Comparison of ENCODE assay signal across 17 cellular contexts in genomic region chr2:79223539-79223938, GRCh38.
DNase-seq lines count a peak whose midpoint lies in the region; ATAC-seq and TF ChIP-seq lines count a peak whose summit lies in the region.
"Had no signal": no experiment of that assay in that cellular context is flagged by ENCODE, and none has a peak within 500 bp of the region (broad histone marks: within the 10 kb centered on the region; RNA-seq: fewer than 3 reads in every experiment).

No MANE protein-coding gene starts in this region.

- no peak for ATAC-seq in HG02938 (IDR thresholded peaks at IDR 0.05; ENCODE audit: unreplicated experiment)
- ATAC-seq: left lung had no signal

- H4K5ac ChIP-seq in mesendoderm (ENCODE audit: low read length) = no peak overlapping the region

- no peak overlapping the region for H2AK5ac ChIP-seq in mesendoderm (ENCODE audit: low read length)

- no peak overlapping the region for H2BK15ac ChIP-seq in mesendoderm (replicated peaks; ENCODE audit: low read depth)

- H3K79me1 ChIP-seq in mesendoderm (ENCODE audit: low read length) = no peaks in the 10 kb centered on the region

- no peak overlapping the region for H3K23ac ChIP-seq in mesendoderm (ENCODE audit: low read length)

- H3K18ac ChIP-seq in mesendoderm (ENCODE audit: low read length) = no peak overlapping the region

- TF ChIP-seq CTCF in LNCaP clone FGC (IDR thresholded peaks at IDR 0.05; ENCODE audit: control insufficient read depth, extremely low read depth, insufficient read depth) (peak; percentile 58), kidney epithelial cell (IDR thresholded peaks at IDR 0.05; ENCODE audit: insufficient read depth, low read length, poor library complexity, severe bottlenecking) (peak; percentile 7)

- H3K79me2 ChIP-seq in mesendoderm (ENCODE audit: control insufficient read depth, insufficient read depth, low read length) = no peaks in the 10 kb centered on the region

- H3K36me3 ChIP-seq in kidney epithelial cell (ENCODE audit: control insufficient read depth, insufficient read depth, low read length) = no peaks in the 10 kb centered on the region
- no peaks in the 10 kb centered on the region for H3K36me3 ChIP-seq in mesendoderm (ENCODE audit: control insufficient read depth, insufficient read depth, low read length)
- H3K36me3 ChIP-seq: colonic mucosa, left lung, tibial artery had no signal

- no peak overlapping the region for H2BK120ac ChIP-seq in mesendoderm (ENCODE audit: low read depth, low read length)

- H3K4me1 ChIP-seq in mesendoderm (ENCODE audit: control insufficient read depth, low read depth, low read length) = no peaks in the 10 kb centered on the region
- H3K4me1 ChIP-seq: colonic mucosa, left lung, tibial artery had no signal

- no peaks in the 10 kb centered on the region for H3K27me3 ChIP-seq in kidney epithelial cell (ENCODE audit: control insufficient read depth, insufficient read depth, low read length)
- H3K27me3 ChIP-seq in mesendoderm (ENCODE audit: insufficient read depth, low read length, poor library complexity) = no peaks in the 10 kb centered on the region
- H3K27me3 ChIP-seq: colonic mucosa, left lung, tibial artery had no signal

- H3K4ac ChIP-seq in mesendoderm (ENCODE audit: low read depth, low read length) = no peak overlapping the region

- no peak overlapping the region for H3K4me2 ChIP-seq in mesendoderm (ENCODE audit: low read length)

- H4K8ac ChIP-seq in mesendoderm (ENCODE audit: low read depth, low read length) = no peak overlapping the region

- H3K27ac ChIP-seq in mesendoderm (ENCODE audit: low read depth, low read length) = no peak overlapping the region
- H3K27ac ChIP-seq: colonic mucosa, left lung, tibial artery had no signal

- no peak overlapping the region for H2BK5ac ChIP-seq in mesendoderm (ENCODE audit: low read length)

- H3K9ac ChIP-seq in mesendoderm (ENCODE audit: low read length) = no peak overlapping the region

- DNase-seq in Ammon's horn (ENCODE audit: low spot score) = peak; percentile 59
- DNase-seq in LNCaP clone FGC (ENCODE audit: low read depth) = no peak
- DNase-seq in OCI-M1 (lab: John Stamatoyannopoulos, UW) = peak; percentile 0
- no peak for DNase-seq in kidney epithelial cell (ENCODE audit: low read depth)
- DNase-seq in mesendoderm = no peak
- no peak for DNase-seq in stimulated activated CD8-positive, alpha-beta memory T cell treated with anti-CD3 and anti-CD28 coated beads, Interleukin-4, amount 100 ng/mL, for 48 hours
- DNase-seq: activated CD4-positive, alpha-beta T cell treated with anti-CD3 and anti-CD28 coated beads, Interleukin-2, amount 50 U/mL, for 4 hours; activated gamma-delta T cell; colonic mucosa; left lung; NCI-H1436; NCI-H2171; posterior cingulate gyrus; Right ventricle myocardium superior; stimulated activated naive CD4-positive, alpha-beta T cell treated with Interleukin-2 at 50 U/mL for 16 hours; tibial artery had no signal

- H3K4me3 ChIP-seq in LNCaP clone FGC (ENCODE audit: low read depth, low read length) = no peak overlapping the region
- no peak overlapping the region for H3K4me3 ChIP-seq in kidney epithelial cell (ENCODE audit: low read depth, low read length)
- no peak overlapping the region for H3K4me3 ChIP-seq in mesendoderm (ENCODE audit: low read length)
- H3K4me3 ChIP-seq: colonic mucosa, left lung, tibial artery had no signal

- no peak overlapping the region for H3K56ac ChIP-seq in mesendoderm (ENCODE audit: low read length)

Comparison
In these comparisons a context has a peak if more than half of its experiments do, and no peak if none do; other contexts are left out.
1. DNase-seq: peak in Ammon's horn (single experiment) and OCI-M1 (single experiment); none in LNCaP clone FGC (single experiment), kidney epithelial cell (single experiment), mesendoderm (single experiment) and stimulated activated CD8-positive, alpha-beta memory T cell treated with anti-CD3 and anti-CD28 coated beads, Interleukin-4, amount 100 ng/mL, for 48 hours (single experiment).